ENCODE assay signal across 1 cellular context in the genomic region with DNA sequence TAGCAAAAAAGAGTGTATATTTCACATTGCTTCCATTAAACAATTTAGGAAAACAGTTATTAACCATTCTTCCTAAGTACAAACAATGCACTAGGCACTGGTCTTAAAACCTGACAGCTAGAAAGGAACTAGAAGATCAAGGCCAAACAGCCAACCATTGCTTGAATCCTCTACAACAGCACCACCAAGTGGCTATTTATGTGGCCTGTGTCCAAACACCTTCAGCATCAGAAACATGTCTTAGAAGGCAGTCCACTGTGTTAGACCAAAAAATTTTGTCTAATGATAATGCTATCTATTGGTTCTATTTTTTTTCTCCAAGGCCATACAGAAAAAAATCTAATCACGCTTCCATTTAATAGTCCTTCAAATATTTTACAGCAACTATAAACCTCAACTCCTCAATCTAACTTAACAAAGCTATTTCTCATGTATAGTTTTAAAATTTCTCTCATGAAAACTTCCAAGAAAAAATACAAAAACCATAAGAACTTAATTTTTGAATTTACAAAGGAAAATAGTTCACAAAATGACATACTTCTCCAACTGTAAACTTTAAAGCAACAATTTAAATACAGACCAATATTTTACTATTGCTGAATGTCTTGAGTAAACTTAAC.
TF ChIP-seq lines count a peak whose summit lies in the region.

No MANE protein-coding gene starts in this region.

TF ChIP-seq in A549, 52 proteins besides CTCF, POLR2A, EP300 and RAD21 (continued from another document):
- TF ChIP-seq, protein P1, sequence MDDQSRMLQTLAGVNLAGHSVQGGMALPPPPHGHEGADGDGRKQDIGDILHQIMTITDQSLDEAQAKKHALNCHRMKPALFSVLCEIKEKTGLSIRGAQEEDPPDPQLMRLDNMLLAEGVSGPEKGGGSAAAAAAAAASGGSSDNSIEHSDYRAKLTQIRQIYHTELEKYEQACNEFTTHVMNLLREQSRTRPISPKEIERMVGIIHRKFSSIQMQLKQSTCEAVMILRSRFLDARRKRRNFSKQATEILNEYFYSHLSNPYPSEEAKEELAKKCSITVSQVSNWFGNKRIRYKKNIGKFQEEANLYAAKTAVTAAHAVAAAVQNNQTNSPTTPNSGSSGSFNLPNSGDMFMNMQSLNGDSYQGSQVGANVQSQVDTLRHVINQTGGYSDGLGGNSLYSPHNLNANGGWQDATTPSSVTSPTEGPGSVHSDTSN (IDR thresholded peaks at IDR 0.05): no peak
- no peak for TF ChIP-seq CBX2 (IDR thresholded peaks at IDR 0.05; ENCODE audit: borderline replicate concordance, low read depth)
TF ChIP-seq in A549: peak in this region for 0.
